Comparison of ENCODE assay signal across 21 cellular contexts in the genomic region with DNA sequence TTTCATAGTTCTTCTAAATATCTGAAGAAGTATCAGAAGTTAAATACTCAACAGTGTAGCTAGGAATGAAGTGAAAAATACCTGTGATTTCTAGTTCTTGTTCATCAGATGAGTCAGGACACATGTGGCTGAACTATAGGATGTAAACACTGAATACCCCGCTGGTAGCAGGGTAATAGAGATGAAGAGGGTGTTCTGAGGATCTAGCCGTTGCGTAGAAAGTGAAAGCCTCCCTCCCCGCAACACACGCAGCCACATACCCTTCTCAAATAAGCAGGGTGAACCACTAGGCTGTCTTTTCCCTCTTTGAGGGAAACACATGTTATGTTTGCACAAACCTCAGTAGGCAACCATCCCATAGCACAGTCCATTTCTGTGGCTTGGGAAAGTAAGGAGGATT. TPM values are rescaled to one million over a fixed set of nuclear protein-coding genes. Genes with fewer than 3 reads are reported as not detected.
DNase-seq lines count a peak whose midpoint lies in the region; ATAC-seq and TF ChIP-seq lines count a peak whose summit lies in the region.
"Had no signal": no experiment of that assay in that cellular context is flagged by ENCODE, and none has a peak within 500 bp of the region (broad histone marks: within the 10 kb centered on the region; RNA-seq: fewer than 3 reads in every experiment).

No MANE protein-coding gene starts in this region.

- H3K9me3 ChIP-seq in OCI-LY3 (ENCODE audit: insufficient read depth, low read length) = no peaks in the 10 kb centered on the region
- H3K9me3 ChIP-seq in neural progenitor cell (ENCODE audit: low read depth) = no peaks in the 10 kb centered on the region
- H3K9me3 ChIP-seq: HAP-1, SK-N-SH had no signal

- peaks cover 10% of the 10 kb centered on the region for H3K27me3 ChIP-seq in OCI-LY3 (ENCODE audit: low read depth, low read length)
- H3K27me3 ChIP-seq in neural progenitor cell = peaks cover 25% of the 10 kb centered on the region

- H3K4me1 ChIP-seq in OCI-LY3 (ENCODE audit: low read length) (peaks cover 41% of the 10 kb centered on the region), neural progenitor cell (no peaks in the 10 kb centered on the region)

- H3K27me3 Mint-ChIP-seq in activated T-cell treated with anti-CD3 and anti-CD28 coated beads, Interleukin-2, amount 50 U/mL, for 72 hours (ENCODE audit: low read depth) = no peaks in the 10 kb centered on the region
- no peaks in the 10 kb centered on the region for H3K27me3 Mint-ChIP-seq in activated T-cell treated with anti-CD3 and anti-CD28 coated beads, Interleukin-2, amount 50 U/mL, for 24 hours
- H3K27me3 Mint-ChIP-seq in neural progenitor cell (ENCODE audit: insufficient read depth, low read depth) = peaks cover 1% of the 10 kb centered on the region
- no peaks in the 10 kb centered on the region for H3K27me3 Mint-ChIP-seq in T-helper 2 cell treated with Interferon-gamma antibody and Interleukin-4, amounts not matched to agents 5 μg/mL and 100 μg/mL, for 36 hours (ENCODE audit: low read depth)

- H3K36me3 Mint-ChIP-seq in activated T-cell treated with anti-CD3 and anti-CD28 coated beads, Interleukin-2, amount 50 U/mL, for 72 hours (ENCODE audit: insufficient read depth in 2 of 2) = no peaks in the 10 kb centered on the region
- H3K36me3 Mint-ChIP-seq in activated T-cell treated with anti-CD3 and anti-CD28 coated beads, Interleukin-2, amount 50 U/mL, for 24 hours (ENCODE audit: low read depth) = no peaks in the 10 kb centered on the region
- no peaks in the 10 kb centered on the region for H3K36me3 Mint-ChIP-seq in neural progenitor cell
- H3K36me3 Mint-ChIP-seq in T-helper 2 cell treated with Interferon-gamma antibody and Interleukin-4, amounts not matched to agents 5 μg/mL and 100 μg/mL, for 36 hours (ENCODE audit: low read depth) = no peaks in the 10 kb centered on the region

- no peaks in the 10 kb centered on the region for H3K9me3 Mint-ChIP-seq in activated T-cell treated with anti-CD3 and anti-CD28 coated beads, Interleukin-2, amount 50 U/mL, for 72 hours
- no peaks in the 10 kb centered on the region for H3K9me3 Mint-ChIP-seq in activated T-cell treated with anti-CD3 and anti-CD28 coated beads, Interleukin-2, amount 50 U/mL, for 24 hours
- H3K9me3 Mint-ChIP-seq in neural progenitor cell = no peaks in the 10 kb centered on the region
- H3K9me3 Mint-ChIP-seq in T-helper 2 cell treated with Interferon-gamma antibody and Interleukin-4, amounts not matched to agents 5 μg/mL and 100 μg/mL, for 36 hours = no peaks in the 10 kb centered on the region

- H3K4me3 Mint-ChIP-seq in activated T-cell treated with anti-CD3 and anti-CD28 coated beads, Interleukin-2, amount 50 U/mL, for 72 hours = peak overlapping the region in 1 of 2 donors; percentile 9
- H3K4me3 Mint-ChIP-seq in activated T-cell treated with anti-CD3 and anti-CD28 coated beads, Interleukin-2, amount 50 U/mL, for 24 hours = no peak overlapping the region
- H3K4me3 Mint-ChIP-seq in neural progenitor cell = peak overlapping the region; percentile 67
- no peak overlapping the region for H3K4me3 Mint-ChIP-seq in T-helper 2 cell treated with Interferon-gamma antibody and Interleukin-4, amounts not matched to agents 5 μg/mL and 100 μg/mL, for 36 hours

- no peaks in the 10 kb centered on the region for H3K79me2 ChIP-seq in OCI-LY3 (ENCODE audit: low read length)
- H3K79me2 ChIP-seq in neural progenitor cell (ENCODE audit: low read depth) = no peaks in the 10 kb centered on the region

- peaks cover under 1% of the 10 kb centered on the region for H4K20me1 ChIP-seq in OCI-LY3 (ENCODE audit: insufficient read depth, low read length)
- H4K20me1 ChIP-seq in neural progenitor cell (ENCODE audit: low read depth) = no peaks in the 10 kb centered on the region

- peaks cover 2% of the 10 kb centered on the region for H3F3A ChIP-seq in neural progenitor cell (ENCODE audit: low read depth)

- TF ChIP-seq CTCF in GM12865 (IDR thresholded peaks at IDR 0.05; ENCODE audit: insufficient read depth, low read depth, low read length, missing control alignments) = no peak
- TF ChIP-seq CTCF in OCI-LY3 (IDR thresholded peaks at IDR 0.05; ENCODE audit: low read depth, low read length) = no peak
- no peak for TF ChIP-seq CTCF in neural progenitor cell (IDR thresholded peaks at IDR 0.05)

- H3K4me1 Mint-ChIP-seq in activated T-cell treated with anti-CD3 and anti-CD28 coated beads, Interleukin-2, amount 50 U/mL, for 72 hours (ENCODE audit: low read depth) = peaks cover 17% of the 10 kb centered on the region
- H3K4me1 Mint-ChIP-seq in activated T-cell treated with anti-CD3 and anti-CD28 coated beads, Interleukin-2, amount 50 U/mL, for 24 hours (ENCODE audit: low read depth) = peaks cover 2% of the 10 kb centered on the region
- no peaks in the 10 kb centered on the region for H3K4me1 Mint-ChIP-seq in neural progenitor cell
- H3K4me1 Mint-ChIP-seq in T-helper 2 cell treated with Interferon-gamma antibody and Interleukin-4, amounts not matched to agents 5 μg/mL and 100 μg/mL, for 36 hours (ENCODE audit: low read depth) = peaks cover 3% of the 10 kb centered on the region

- ATAC-seq in activated T-cell treated with anti-CD3 and anti-CD28 coated beads, Interleukin-2, amount 50 U/mL, for 72 hours (replicated peaks in 1 of 2) = peak; percentile 37 to 51
- ATAC-seq: PC-3 had no signal

- H3K27ac ChIP-seq in OCI-LY3 (ENCODE audit: low read length) = peak overlapping the region; percentile 12; the same call in 1 of the 2 replicates
- no peak overlapping the region for H3K27ac ChIP-seq in neural progenitor cell

- peak in 1 of 2 donors; percentile 31 for DNase-seq in activated T-cell treated with anti-CD3 and anti-CD28 coated beads, Interleukin-2, amount 50 U/mL, for 72 hours
- DNase-seq in activated T-cell treated with anti-CD3 and anti-CD28 coated beads, Interleukin-2, amount 50 U/mL, for 24 hours = no peak
- DNase-seq in GM12865 (ENCODE audit: low read depth) = peak; percentile 67
- no peak for DNase-seq in neural progenitor cell (ENCODE audit: low spot score)
- DNase-seq in effector CD4-positive, alpha-beta T cell = no peak
- no peak for DNase-seq in NCI-H345 (lab: John Stamatoyannopoulos, UW)
- no peak for DNase-seq in T-helper 2 cell treated with Interferon-gamma antibody and Interleukin-4, amounts not matched to agents 5 μg/mL and 100 μg/mL, for 36 hours (ENCODE audit: low spot score)
- DNase-seq: C1 segment of cervical spinal cord, DMS79, NCI-H1105 treated with DMSO at 0.1 percent for 48 hours, NCI-H1694, NCI-H2081 treated with DMSO at 0.1 percent for 48 hours, NCI-H510A treated with DMSO at 0.1 percent for 48 hours, NCI-H774, PC-3, RPMI8226, SHP77 treated with DMSO at 0.1 percent for 48 hours, SK-N-SH had no signal

- H2AFZ ChIP-seq in OCI-LY3 (ENCODE audit: low read depth, low read length) (peak overlapping the region; percentile 57), neural progenitor cell (replicated peaks) (no peak overlapping the region)

- H3K4me2 ChIP-seq in OCI-LY3 (ENCODE audit: low read length) (peak overlapping the region; percentile 87), neural progenitor cell (no peak overlapping the region)
- H3K4me2 ChIP-seq: SK-N-SH had no signal

- H3K36me3 ChIP-seq in OCI-LY3 (replicated peaks; ENCODE audit: low read depth, low read length) = no peaks in the 10 kb centered on the region
- H3K36me3 ChIP-seq in neural progenitor cell = no peaks in the 10 kb centered on the region
- H3K36me3 ChIP-seq: HAP-1 had no signal

- no peak overlapping the region for H3K27ac Mint-ChIP-seq in activated T-cell treated with anti-CD3 and anti-CD28 coated beads, Interleukin-2, amount 50 U/mL, for 72 hours
- H3K27ac Mint-ChIP-seq in activated T-cell treated with anti-CD3 and anti-CD28 coated beads, Interleukin-2, amount 50 U/mL, for 24 hours = no peak overlapping the region
- H3K27ac Mint-ChIP-seq in neural progenitor cell = no peak overlapping the region
- no peak overlapping the region for H3K27ac Mint-ChIP-seq in T-helper 2 cell treated with Interferon-gamma antibody and Interleukin-4, amounts not matched to agents 5 μg/mL and 100 μg/mL, for 36 hours

- H3K9ac ChIP-seq in OCI-LY3 (ENCODE audit: low read length) (peak overlapping the region; percentile 33), neural progenitor cell (no peak overlapping the region)
- H3K9ac ChIP-seq: SK-N-SH had no signal

- H3K4me3 ChIP-seq in GM12865 (ENCODE audit: low read depth, low read length) = no peak overlapping the region
- peak overlapping the region; percentile 84 for H3K4me3 ChIP-seq in OCI-LY3 (ENCODE audit: low read length)
- H3K4me3 ChIP-seq in neural progenitor cell = no peak overlapping the region
- H3K4me3 ChIP-seq: HAP-1 had no signal

RNA-seq across cellular contexts. Expression of a gene that starts 16.4 kb away (rescaled TPM):
- not detected for total RNA-seq in activated T-cell treated with anti-CD3 and anti-CD28 coated beads, Interleukin-2, amount 50 U/mL, for 72 hours
- not detected in 2 replicates for total RNA-seq in neural progenitor cell (ENCODE audit: low replicate concordance)
- total RNA-seq: A673, PC-3 had no signal

RNA-seq across cellular contexts. Expression of a gene that starts 19.8 kb away (rescaled TPM):
- total RNA-seq in activated T-cell treated with anti-CD3 and anti-CD28 coated beads, Interleukin-2, amount 50 U/mL, for 72 hours = not detected
- not detected in 2 replicates for total RNA-seq in neural progenitor cell (ENCODE audit: low replicate concordance)
- total RNA-seq: A673, PC-3 had no signal

RNA-seq across cellular contexts. Expression of a gene that starts 33.9 kb away (rescaled TPM):
- total RNA-seq in activated T-cell treated with anti-CD3 and anti-CD28 coated beads, Interleukin-2, amount 50 U/mL, for 72 hours = not detected
- total RNA-seq in neural progenitor cell (ENCODE audit: low replicate concordance) = not detected in 2 replicates
- total RNA-seq: A673, PC-3 had no signal

RNA-seq across cellular contexts. Expression of a gene that starts 46.8 kb away (rescaled TPM):
- total RNA-seq in activated T-cell treated with anti-CD3 and anti-CD28 coated beads, Interleukin-2, amount 50 U/mL, for 72 hours = not detected
- total RNA-seq in neural progenitor cell (ENCODE audit: low replicate concordance) = not detected in 2 replicates
- total RNA-seq: A673, PC-3 had no signal
